ENCODE assay signal across 1 cellular context in the genomic region with DNA sequence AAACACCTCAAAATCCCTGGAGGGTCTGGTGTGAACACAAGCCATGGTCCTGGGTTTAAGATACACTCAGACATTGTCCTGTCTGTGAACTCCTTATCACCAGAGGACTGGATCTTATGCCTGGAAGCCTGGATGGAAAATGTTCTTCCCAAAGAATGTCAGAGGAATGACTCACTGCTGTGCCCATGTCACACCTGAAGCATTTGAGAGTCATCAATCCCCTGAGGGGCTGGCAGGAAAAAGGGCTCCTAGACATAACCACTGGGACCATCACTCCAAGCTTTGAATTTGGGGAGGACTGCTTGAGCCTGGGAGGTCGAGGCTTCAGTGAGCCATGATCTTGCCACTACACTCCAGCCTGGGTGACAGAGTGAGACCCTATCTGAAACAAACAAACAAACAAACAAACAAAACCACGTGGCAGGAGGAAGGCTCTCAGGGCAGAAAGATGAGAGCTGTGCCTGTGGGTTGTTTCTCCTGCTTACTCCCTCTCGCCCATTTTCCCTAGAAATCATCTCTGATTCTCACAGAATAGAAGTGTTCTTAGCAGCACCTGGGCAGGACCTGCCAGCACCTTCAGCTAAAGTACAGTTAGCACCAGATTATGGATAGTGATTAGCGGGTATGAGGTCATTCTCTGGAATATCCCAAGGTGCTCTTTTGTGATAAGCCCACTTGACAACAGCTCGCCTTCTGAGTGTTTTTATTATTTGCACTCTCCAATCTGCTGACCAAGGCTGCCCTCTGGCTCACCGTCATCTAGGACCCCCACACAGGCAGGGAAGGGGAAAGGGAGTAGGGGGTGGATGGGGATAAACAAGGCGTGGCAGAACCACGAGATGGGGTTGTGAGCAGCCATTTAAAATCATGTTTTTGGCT.
TF ChIP-seq lines count a peak whose summit lies in the region.

No MANE protein-coding gene starts in this region.

TF ChIP-seq in K562, 482 proteins besides CTCF, POLR2A, EP300 and RAD21 (continued from another document and continues in another):
- TF ChIP-seq, protein P1, sequence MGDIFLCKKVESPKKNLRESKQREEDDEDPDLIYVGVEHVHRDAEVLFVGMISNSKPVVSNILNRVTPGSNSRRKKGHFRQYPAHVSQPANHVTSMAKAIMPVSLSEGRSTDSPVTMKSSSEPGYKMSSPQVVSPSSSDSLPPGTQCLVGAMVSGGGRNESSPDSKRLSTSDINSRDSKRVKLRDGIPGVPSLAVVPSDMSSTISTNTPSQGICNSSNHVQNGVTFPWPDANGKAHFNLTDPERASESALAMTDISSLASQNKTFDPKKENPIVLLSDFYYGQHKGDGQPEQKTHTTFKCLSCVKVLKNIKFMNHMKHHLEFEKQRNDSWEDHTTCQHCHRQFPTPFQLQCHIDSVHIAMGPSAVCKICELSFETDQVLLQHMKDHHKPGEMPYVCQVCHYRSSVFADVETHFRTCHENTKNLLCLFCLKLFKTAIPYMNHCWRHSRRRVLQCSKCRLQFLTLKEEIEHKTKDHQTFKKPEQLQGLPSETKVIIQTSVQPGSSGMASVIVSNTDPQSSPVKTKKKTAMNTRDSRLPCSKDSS (IDR thresholded peaks at IDR 0.05; ENCODE audit: low read depth, partially characterized antibody), result no peak
- TF ChIP-seq GATAD2A (IDR thresholded peaks at IDR 0.05) (no peak), ZBTB40 (IDR thresholded peaks at IDR 0.05) (no peak), ZBTB40 (CRISPR knock-in tag; IDR thresholded peaks at IDR 0.05) (no peak), SIRT6 (IDR thresholded peaks at IDR 0.05; ENCODE audit: low read depth, low read length) (no peak), HNRNPLL (IDR thresholded peaks at IDR 0.05; ENCODE audit: low read depth, low read length, poor library complexity, severe bottlenecking) (no peak), ZNF184 (CRISPR knock-in tag; IDR thresholded peaks at IDR 0.05) (no peak), C11orf30 (IDR thresholded peaks at IDR 0.05; ENCODE audit: low read depth) (no peak), RBBP5 (IDR thresholded peaks at IDR 0.05; ENCODE audit: borderline replicate concordance, insufficient read depth, low read length, poor library complexity, severe bottlenecking) (no peak), ZNF143 (CRISPR knock-in tag; IDR thresholded peaks at IDR 0.05) (no peak), CEBPB (tag; IDR thresholded peaks at IDR 0.05) (no peak), RBM34 (IDR thresholded peaks at IDR 0.05; ENCODE audit: borderline replicate concordance, insufficient read depth, low read length) (no peak), ZNF785 (CRISPR knock-in tag; IDR thresholded peaks at IDR 0.05) (no peak), PRMT5 (CRISPR knock-in tag; IDR thresholded peaks at IDR 0.05) (no peak), MAZ (CRISPR knock-in tag; conservative IDR thresholded peaks at IDR 0.05 in 1 of 2, IDR thresholded peaks at IDR 0.05 in 1 of 2) (no peak), ZNF76 (CRISPR knock-in tag; IDR thresholded peaks at IDR 0.05; ENCODE audit: borderline replicate concordance) (no peak), FOXA3 (CRISPR knock-in tag; conservative IDR thresholded peaks at IDR 0.05 in 1 of 2, IDR thresholded peaks at IDR 0.05 in 1 of 2) (peak in 1 of 2 experiments; percentile 26; a peak in 1 of 4 replicates), IRF2 (CRISPR knock-in tag; IDR thresholded peaks at IDR 0.05) (no peak), DMBX1 (CRISPR knock-in tag; IDR thresholded peaks at IDR 0.05; ENCODE audit: borderline replicate concordance) (peak; percentile 67; the same call in 1 of the 2 replicates), ZNF778 (CRISPR knock-in tag; IDR thresholded peaks at IDR 0.05) (no peak), HDAC2 (IDR thresholded peaks at IDR 0.05) (no peak), RFX5 (IDR thresholded peaks at IDR 0.05; ENCODE audit: low read depth, low read length) (no peak), ZNF224 (CRISPR knock-in tag; IDR thresholded peaks at IDR 0.05) (no peak), SRF (CRISPR knock-in tag; IDR thresholded peaks at IDR 0.05) (no peak), HNRNPL (IDR thresholded peaks at IDR 0.05; ENCODE audit: low read depth, low read length) (no peak), IRF1 (CRISPR knock-in tag; IDR thresholded peaks at IDR 0.05; ENCODE audit: borderline replicate concordance) (no peak), ZBTB12 (CRISPR knock-in tag; IDR thresholded peaks at IDR 0.05) (no peak), NFRKB (IDR thresholded peaks at IDR 0.05; ENCODE audit: low read depth) (no peak)
- TF ChIP-seq, protein P2, sequence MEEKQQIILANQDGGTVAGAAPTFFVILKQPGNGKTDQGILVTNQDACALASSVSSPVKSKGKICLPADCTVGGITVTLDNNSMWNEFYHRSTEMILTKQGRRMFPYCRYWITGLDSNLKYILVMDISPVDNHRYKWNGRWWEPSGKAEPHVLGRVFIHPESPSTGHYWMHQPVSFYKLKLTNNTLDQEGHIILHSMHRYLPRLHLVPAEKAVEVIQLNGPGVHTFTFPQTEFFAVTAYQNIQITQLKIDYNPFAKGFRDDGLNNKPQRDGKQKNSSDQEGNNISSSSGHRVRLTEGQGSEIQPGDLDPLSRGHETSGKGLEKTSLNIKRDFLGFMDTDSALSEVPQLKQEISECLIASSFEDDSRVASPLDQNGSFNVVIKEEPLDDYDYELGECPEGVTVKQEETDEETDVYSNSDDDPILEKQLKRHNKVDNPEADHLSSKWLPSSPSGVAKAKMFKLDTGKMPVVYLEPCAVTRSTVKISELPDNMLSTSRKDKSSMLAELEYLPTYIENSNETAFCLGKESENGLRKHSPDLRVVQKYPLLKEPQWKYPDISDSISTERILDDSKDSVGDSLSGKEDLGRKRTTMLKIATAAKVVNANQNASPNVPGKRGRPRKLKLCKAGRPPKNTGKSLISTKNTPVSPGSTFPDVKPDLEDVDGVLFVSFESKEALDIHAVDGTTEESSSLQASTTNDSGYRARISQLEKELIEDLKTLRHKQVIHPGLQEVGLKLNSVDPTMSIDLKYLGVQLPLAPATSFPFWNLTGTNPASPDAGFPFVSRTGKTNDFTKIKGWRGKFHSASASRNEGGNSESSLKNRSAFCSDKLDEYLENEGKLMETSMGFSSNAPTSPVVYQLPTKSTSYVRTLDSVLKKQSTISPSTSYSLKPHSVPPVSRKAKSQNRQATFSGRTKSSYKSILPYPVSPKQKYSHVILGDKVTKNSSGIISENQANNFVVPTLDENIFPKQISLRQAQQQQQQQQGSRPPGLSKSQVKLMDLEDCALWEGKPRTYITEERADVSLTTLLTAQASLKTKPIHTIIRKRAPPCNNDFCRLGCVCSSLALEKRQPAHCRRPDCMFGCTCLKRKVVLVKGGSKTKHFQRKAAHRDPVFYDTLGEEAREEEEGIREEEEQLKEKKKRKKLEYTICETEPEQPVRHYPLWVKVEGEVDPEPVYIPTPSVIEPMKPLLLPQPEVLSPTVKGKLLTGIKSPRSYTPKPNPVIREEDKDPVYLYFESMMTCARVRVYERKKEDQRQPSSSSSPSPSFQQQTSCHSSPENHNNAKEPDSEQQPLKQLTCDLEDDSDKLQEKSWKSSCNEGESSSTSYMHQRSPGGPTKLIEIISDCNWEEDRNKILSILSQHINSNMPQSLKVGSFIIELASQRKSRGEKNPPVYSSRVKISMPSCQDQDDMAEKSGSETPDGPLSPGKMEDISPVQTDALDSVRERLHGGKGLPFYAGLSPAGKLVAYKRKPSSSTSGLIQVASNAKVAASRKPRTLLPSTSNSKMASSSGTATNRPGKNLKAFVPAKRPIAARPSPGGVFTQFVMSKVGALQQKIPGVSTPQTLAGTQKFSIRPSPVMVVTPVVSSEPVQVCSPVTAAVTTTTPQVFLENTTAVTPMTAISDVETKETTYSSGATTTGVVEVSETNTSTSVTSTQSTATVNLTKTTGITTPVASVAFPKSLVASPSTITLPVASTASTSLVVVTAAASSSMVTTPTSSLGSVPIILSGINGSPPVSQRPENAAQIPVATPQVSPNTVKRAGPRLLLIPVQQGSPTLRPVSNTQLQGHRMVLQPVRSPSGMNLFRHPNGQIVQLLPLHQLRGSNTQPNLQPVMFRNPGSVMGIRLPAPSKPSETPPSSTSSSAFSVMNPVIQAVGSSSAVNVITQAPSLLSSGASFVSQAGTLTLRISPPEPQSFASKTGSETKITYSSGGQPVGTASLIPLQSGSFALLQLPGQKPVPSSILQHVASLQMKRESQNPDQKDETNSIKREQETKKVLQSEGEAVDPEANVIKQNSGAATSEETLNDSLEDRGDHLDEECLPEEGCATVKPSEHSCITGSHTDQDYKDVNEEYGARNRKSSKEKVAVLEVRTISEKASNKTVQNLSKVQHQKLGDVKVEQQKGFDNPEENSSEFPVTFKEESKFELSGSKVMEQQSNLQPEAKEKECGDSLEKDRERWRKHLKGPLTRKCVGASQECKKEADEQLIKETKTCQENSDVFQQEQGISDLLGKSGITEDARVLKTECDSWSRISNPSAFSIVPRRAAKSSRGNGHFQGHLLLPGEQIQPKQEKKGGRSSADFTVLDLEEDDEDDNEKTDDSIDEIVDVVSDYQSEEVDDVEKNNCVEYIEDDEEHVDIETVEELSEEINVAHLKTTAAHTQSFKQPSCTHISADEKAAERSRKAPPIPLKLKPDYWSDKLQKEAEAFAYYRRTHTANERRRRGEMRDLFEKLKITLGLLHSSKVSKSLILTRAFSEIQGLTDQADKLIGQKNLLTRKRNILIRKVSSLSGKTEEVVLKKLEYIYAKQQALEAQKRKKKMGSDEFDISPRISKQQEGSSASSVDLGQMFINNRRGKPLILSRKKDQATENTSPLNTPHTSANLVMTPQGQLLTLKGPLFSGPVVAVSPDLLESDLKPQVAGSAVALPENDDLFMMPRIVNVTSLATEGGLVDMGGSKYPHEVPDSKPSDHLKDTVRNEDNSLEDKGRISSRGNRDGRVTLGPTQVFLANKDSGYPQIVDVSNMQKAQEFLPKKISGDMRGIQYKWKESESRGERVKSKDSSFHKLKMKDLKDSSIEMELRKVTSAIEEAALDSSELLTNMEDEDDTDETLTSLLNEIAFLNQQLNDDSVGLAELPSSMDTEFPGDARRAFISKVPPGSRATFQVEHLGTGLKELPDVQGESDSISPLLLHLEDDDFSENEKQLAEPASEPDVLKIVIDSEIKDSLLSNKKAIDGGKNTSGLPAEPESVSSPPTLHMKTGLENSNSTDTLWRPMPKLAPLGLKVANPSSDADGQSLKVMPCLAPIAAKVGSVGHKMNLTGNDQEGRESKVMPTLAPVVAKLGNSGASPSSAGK (IDR thresholded peaks at IDR 0.05), result no peak
